24 cellular contexts compared by ENCODE assay signal in genomic region chr3:99131876-99132275, GRCh38.
DNase-seq lines count a peak whose midpoint lies in the region; ATAC-seq, FAIRE-seq and TF ChIP-seq lines count a peak whose summit lies in the region.
"Had no signal": no experiment of that assay in that cellular context is flagged by ENCODE, and none has a peak within 500 bp of the region (broad histone marks: within the 10 kb centered on the region; RNA-seq: fewer than 3 reads in every experiment).

No MANE protein-coding gene starts in this region.

- ATAC-seq in GM21529 (IDR thresholded peaks at IDR 0.05; ENCODE audit: unreplicated experiment): no peak
- ATAC-seq: activated CD8-positive, alpha-beta T cell treated with anti-CD3 and anti-CD28 coated beads, Interleukin-2, amount 10 ng/mL, durations not matched to agents 7 days and 5 days; GM23338 had no signal

- BruUV-seq in MCF 10A (replicated peaks; lab: Mats Ljungman, UMichigan): no TSS peak

- no peak overlapping the region for H3K4me3 ChIP-seq in breast epithelium
- H3K4me3 ChIP-seq in fibroblast of villous mesenchyme (ENCODE audit: low read depth, low read length): no peak overlapping the region
- H3K4me3 ChIP-seq in small intestine (ENCODE audit: low read depth in 1 of 2, low read length in 2 of 2): no peak overlapping the region
- H3K4me3 ChIP-seq: GM23338, hepatocyte, lung had no signal

- H3K4me1 ChIP-seq in breast epithelium (no peaks in the 10 kb centered on the region), small intestine (ENCODE audit: control insufficient read depth in 2 of 2, insufficient read depth in 1 of 2, low read depth in 1 of 2, low read length in 1 of 2) (no peaks in the 10 kb centered on the region)

- POLR2A ChIA-PET in MCF 10A (lab: Yijun Ruan, JAX): no interaction called here

- no peak overlapping the region for H3K4me3 Mint-ChIP-seq in MCF 10A (ENCODE audit: unreplicated experiment)
- H3K4me3 Mint-ChIP-seq: activated CD8-positive, alpha-beta T cell treated with anti-CD3 and anti-CD28 coated beads, Interleukin-2, amount 10 ng/mL, durations not matched to agents 7 days and 5 days; GM23338; type B pancreatic cell had no signal

- no peaks in the 10 kb centered on the region for H3K36me3 ChIP-seq in breast epithelium
- no peaks in the 10 kb centered on the region for H3K36me3 ChIP-seq in small intestine (ENCODE audit: control insufficient read depth in 2 of 2, insufficient read depth in 2 of 2, low read length in 2 of 2)
- H3K36me3 ChIP-seq: neutrophil had no signal

- no peak for TF ChIP-seq POLR2A in breast epithelium (IDR thresholded peaks at IDR 0.05)

- H3K27ac ChIP-seq in breast epithelium (no peak overlapping the region), small intestine (ENCODE audit: low read depth in 1 of 2, low read length in 1 of 2) (no peak overlapping the region)
- H3K27ac ChIP-seq: 22Rv1, hepatocyte, neutrophil had no signal

- H3K9me3 ChIP-seq in breast epithelium (no peaks in the 10 kb centered on the region), small intestine (ENCODE audit: control insufficient read depth, low read depth) (no peaks in the 10 kb centered on the region)
- H3K9me3 ChIP-seq: neutrophil had no signal

- H3K9me3 Mint-ChIP-seq in MCF 10A (ENCODE audit: unreplicated experiment): no peaks in the 10 kb centered on the region
- H3K9me3 Mint-ChIP-seq: type B pancreatic cell had no signal

- H3K27me3 ChIP-seq in breast epithelium (no peaks in the 10 kb centered on the region), small intestine (ENCODE audit: control insufficient read depth in 2 of 2, insufficient read depth in 2 of 2, low read length in 2 of 2) (no peaks in the 10 kb centered on the region)
- H3K27me3 ChIP-seq: hepatocyte, neutrophil had no signal

- CTCF ChIA-PET in MCF 10A (lab: Yijun Ruan, JAX): interaction anchor here (0.7 to 2.0 kb wide), 2 partner anchors 41 to 335 kb away, joined by 3 to 8 read pairs; no protein-coding TSS in a partner anchor

- no peak for FAIRE-seq in small intestine (lab: Jason Lieb, UNC)

- intact Hi-C loops in MCF 10A (cut with micrococcal nuclease) (no loop called here), breast epithelium (cut with DNase I; ENCODE audit: low total_unique reads) (no loop called here)

- no peaks in the 10 kb centered on the region for H3K27me3 Mint-ChIP-seq in MCF 10A (ENCODE audit: insufficient read depth, unreplicated experiment)
- H3K27me3 Mint-ChIP-seq: type B pancreatic cell had no signal

- peaks cover 11% of the 10 kb centered on the region for H3K4me1 Mint-ChIP-seq in MCF 10A (ENCODE audit: insufficient read depth, unreplicated experiment)
- H3K4me1 Mint-ChIP-seq: GM23338 had no signal

- DNase-seq in MCF 10A (ENCODE audit: unreplicated experiment) (peak; percentile 11), breast epithelium (ENCODE audit: low spot score in 2 of 2) (no peak), astrocyte of the hippocampus (ENCODE audit: low read depth, low spot score) (peak; percentile 72), fibroblast of villous mesenchyme (ENCODE audit: low read depth) (peak; percentile 30), DMS79 (lab: John Stamatoyannopoulos, UW) (no peak), small intestine (no peak)
- no peak for DNase-seq in activated naive CD4-positive, alpha-beta T cell treated with Interleukin-2 at 50 U/mL for 16 hours
- DNase-seq: activated CD4-positive, CD25-positive, alpha-beta regulatory T cell treated with anti-CD3 and anti-CD28 coated beads, Interleukin-2, amount 50 U/mL, for 72 hours; activated CD8-positive, alpha-beta T cell treated with anti-CD3 and anti-CD28 coated beads, Interleukin-2, amount 10 ng/mL, durations not matched to agents 7 days and 5 days; activated naive CD4-positive, alpha-beta T cell; activated T-cell treated with anti-CD3 and anti-CD28 coated beads, Interleukin-2, amount 50 U/mL, for 1 hour; anterior cingulate cortex; Calu3; Karpas-422; NCI-H1105 treated with DMSO at 0.1 percent for 48 hours; NCI-H510A treated with DMSO at 0.1 percent for 48 hours; T1000 had no signal

- H3K27ac Mint-ChIP-seq in MCF 10A (ENCODE audit: low read depth, unreplicated experiment): no peak overlapping the region
- H3K27ac Mint-ChIP-seq: activated CD8-positive, alpha-beta T cell treated with anti-CD3 and anti-CD28 coated beads, Interleukin-2, amount 10 ng/mL, durations not matched to agents 7 days and 5 days; GM23338; type B pancreatic cell had no signal

- TF ChIP-seq CTCF in MCF 10A (IDR thresholded peaks at IDR 0.05; ENCODE audit: unreplicated experiment) (no peak), breast epithelium (IDR thresholded peaks at IDR 0.05) (no peak), fibroblast of villous mesenchyme (IDR thresholded peaks at IDR 0.05; ENCODE audit: insufficient read depth, low read depth, low read length) (no peak)

- no peaks in the 10 kb centered on the region for H3K36me3 Mint-ChIP-seq in MCF 10A (ENCODE audit: insufficient read depth, unreplicated experiment)
- H3K36me3 Mint-ChIP-seq: type B pancreatic cell had no signal

Comparison
In these comparisons a context has a peak if more than half of its experiments do, and no peak if none do; other contexts are left out.
1. DNase-seq: peak in MCF 10A (single experiment), astrocyte of the hippocampus (single experiment) and fibroblast of villous mesenchyme (single experiment); none in breast epithelium (0 of 2), DMS79 (single experiment), activated naive CD4-positive, alpha-beta T cell treated with Interleukin-2 at 50 U/mL for 16 hours (single experiment) and small intestine (single experiment).